In the genomic region with DNA sequence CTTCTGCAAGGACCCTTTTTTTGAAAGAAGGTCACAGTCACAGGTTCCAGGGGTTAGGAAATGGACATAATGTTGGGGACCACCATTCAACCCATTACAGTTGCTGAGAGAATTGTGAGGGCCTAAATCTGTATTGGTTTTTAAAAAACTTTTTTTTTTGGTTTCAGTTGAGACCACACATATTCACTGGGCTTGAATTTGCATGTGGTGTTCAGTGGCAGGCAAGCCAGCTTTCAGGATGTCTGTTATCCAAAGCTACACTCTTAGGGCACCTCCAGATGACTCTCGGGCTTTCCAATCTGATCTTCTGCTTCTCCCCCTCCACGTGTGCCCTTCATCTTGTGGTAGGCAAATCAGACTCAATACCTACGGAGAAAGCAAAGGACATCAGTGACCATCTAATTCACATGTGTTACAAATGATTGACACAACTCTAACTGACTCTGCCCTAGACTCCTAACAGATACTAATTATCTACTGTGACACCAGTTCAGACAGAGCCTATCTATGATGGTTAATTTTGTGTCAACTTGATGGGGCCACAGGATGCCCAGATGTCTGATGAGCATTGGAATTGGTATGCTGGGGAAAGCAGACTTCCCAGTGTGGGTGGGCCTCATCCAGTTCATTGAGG, we compare ENCODE assay signal across 11 cellular contexts.
DNase-seq lines count a peak whose midpoint lies in the region; ATAC-seq lines count a peak whose summit lies in the region.
"Had no signal": no experiment of that assay in that cellular context is flagged by ENCODE, and none has a peak within 500 bp of the region (broad histone marks: within the 10 kb centered on the region; RNA-seq: fewer than 3 reads in every experiment).

No MANE protein-coding gene starts in this region.

- peaks cover 5% of the 10 kb centered on the region for H3K27me3 Mint-ChIP-seq in memory B cell
- H3K27me3 Mint-ChIP-seq: CD4-positive, CD25-positive, alpha-beta regulatory T cell had no signal

- peak; percentile 87 for ATAC-seq in GM19025 (IDR thresholded peaks at IDR 0.05; ENCODE audit: low read depth, unreplicated experiment)
- ATAC-seq in GM21576 (IDR thresholded peaks at IDR 0.05; ENCODE audit: unreplicated experiment): peak; percentile 84
- ATAC-seq in HG03064 (IDR thresholded peaks at IDR 0.05; ENCODE audit: low read depth, unreplicated experiment): peak; percentile 87
- ATAC-seq in memory B cell (ENCODE audit: low read depth): no peak

- H3K27ac Mint-ChIP-seq in memory B cell: peak overlapping the region; percentile 26
- H3K27ac Mint-ChIP-seq: CD4-positive, CD25-positive, alpha-beta regulatory T cell had no signal

- no peaks in the 10 kb centered on the region for H3K36me3 Mint-ChIP-seq in memory B cell
- H3K36me3 Mint-ChIP-seq: CD4-positive, CD25-positive, alpha-beta regulatory T cell had no signal

- H3K4me1 Mint-ChIP-seq in memory B cell: peaks cover 2% of the 10 kb centered on the region
- H3K4me1 Mint-ChIP-seq: CD4-positive, CD25-positive, alpha-beta regulatory T cell had no signal

- peaks cover 2% of the 10 kb centered on the region for H3K9me3 Mint-ChIP-seq in memory B cell

- no peak for DNase-seq in memory B cell (ENCODE audit: low spot score in 2 of 2)
- no peak for DNase-seq in midbrain (lab: John Stamatoyannopoulos, UW)
- DNase-seq in T-helper 2 cell: no peak
- DNase-seq in NCI-H2029 treated with DMSO at 0.1 percent for 48 hours (lab: John Stamatoyannopoulos, UW): no peak
- DNase-seq: amniotic stem cell; CD4-positive, CD25-positive, alpha-beta regulatory T cell; NCI-H226; stimulated activated CD4-positive, alpha-beta T cell treated with anti-CD3 and anti-CD28 coated beads, Interleukin-4, amount 100 ng/mL, for 4 hours had no signal

- H3K4me3 Mint-ChIP-seq in memory B cell: no peak overlapping the region
- H3K4me3 Mint-ChIP-seq: CD4-positive, CD25-positive, alpha-beta regulatory T cell had no signal
